ENCODE assay signal across 2 cellular contexts in genomic region chr3:110806924-110807323, GRCh38.
A peak's percentile ranks its signal among the peaks of the same experiment; 100 is the strongest.
TF ChIP-seq lines count a peak whose summit lies in the region.

No MANE protein-coding gene starts in this region.

TF ChIP-seq in endothelial cell of umbilical vein, 7 proteins besides CTCF, POLR2A, EP300 and RAD21 (continued from another document):
- TF ChIP-seq MYC (IDR thresholded peaks at IDR 0.05; ENCODE audit: low read depth, low read length) (no peak), GATA2 (IDR thresholded peaks at IDR 0.05; ENCODE audit: insufficient read depth, insufficient read length, low read depth, low read length) (no peak), JUN (IDR thresholded peaks at IDR 0.05; ENCODE audit: borderline replicate concordance, insufficient read depth, insufficient read length, low read depth) (no peak), MAX (IDR thresholded peaks at IDR 0.05; ENCODE audit: insufficient read depth, insufficient read length) (no peak), EZH2 (IDR thresholded peaks at IDR 0.05; ENCODE audit: borderline replicate concordance, low read depth, low read length, severe bottlenecking) (no peak)

TF ChIP-seq in HepG2, 621 proteins besides CTCF, POLR2A, EP300 and RAD21 (continued from another document):
- TF ChIP-seq PAF1 (CRISPR knock-in tag; IDR thresholded peaks at IDR 0.05): no peak
- no peak for TF ChIP-seq HNRNPLL (IDR thresholded peaks at IDR 0.05; ENCODE audit: low read depth, low read length, poor library complexity, severe bottlenecking)
- no peak for TF ChIP-seq HNRNPUL1 (IDR thresholded peaks at IDR 0.05; ENCODE audit: low read depth, low read length)
- TF ChIP-seq ZFP91 (CRISPR knock-in tag; IDR thresholded peaks at IDR 0.05; ENCODE audit: borderline replicate concordance): no peak
- peak; percentile 70; the same call in 1 of the 2 replicates for TF ChIP-seq MEF2D (CRISPR knock-in tag; IDR thresholded peaks at IDR 0.05)
- no peak for TF ChIP-seq SRSF9 (IDR thresholded peaks at IDR 0.05; ENCODE audit: borderline replicate concordance, insufficient read depth, low read depth, low read length, poor library complexity, severe bottlenecking)
- peak; percentile 27; the same call in 1 of the 2 replicates for TF ChIP-seq HOMEZ (CRISPR knock-in tag; IDR thresholded peaks at IDR 0.05; ENCODE audit: low read depth)
- TF ChIP-seq AGO1 (IDR thresholded peaks at IDR 0.05; ENCODE audit: low read depth, low read length, poor library complexity, severe bottlenecking): no peak
- no peak for TF ChIP-seq THAP7 (CRISPR knock-in tag; IDR thresholded peaks at IDR 0.05)
- TF ChIP-seq POLR2AphosphoS2 (IDR thresholded peaks at IDR 0.05; ENCODE audit: low read depth, low read length): no peak
